10 cellular contexts compared by ENCODE assay signal in genomic region chrX:104310084-104310483, GRCh38. TPM values are rescaled to one million over a fixed set of nuclear protein-coding genes. Genes with fewer than 3 reads are reported as not detected.
A peak's percentile ranks its signal among the peaks of the same experiment; 100 is the strongest.
DNase-seq lines count a peak whose midpoint lies in the region; ATAC-seq and TF ChIP-seq lines count a peak whose summit lies in the region.
"Had no signal": no experiment of that assay in that cellular context is flagged by ENCODE, and none has a peak within 500 bp of the region (broad histone marks: within the 10 kb centered on the region; RNA-seq: fewer than 3 reads in every experiment).

No MANE protein-coding gene starts in this region.

- no peak overlapping the region for H2AFZ ChIP-seq in Karpas-422 (ENCODE audit: low read length)

- DNase-seq in AG20443 (ENCODE audit: low spot score): peak; percentile 29
- peak; percentile 42 for DNase-seq in Karpas-422
- DNase-seq in astrocyte of the cerebellum (ENCODE audit: low read depth): no peak
- no peak for DNase-seq in left lung
- no peak for DNase-seq in NCI-H146 treated with DMSO at 0.1 percent for 48 hours (lab: John Stamatoyannopoulos, UW; ENCODE audit: unreplicated experiment)
- DNase-seq in WTC11 (ENCODE audit: low spot score): no peak

- ATAC-seq in left lung (peak; percentile 51), GM21390 (IDR thresholded peaks at IDR 0.05; ENCODE audit: unreplicated experiment) (no peak), GM18858 (IDR thresholded peaks at IDR 0.05; ENCODE audit: unreplicated experiment) (no peak), WTC11 (no peak)

- H3K27me3 Mint-ChIP-seq in WTC11 (ENCODE audit: low read depth): no peaks in the 10 kb centered on the region
- H3K27me3 Mint-ChIP-seq: dendritic cell treated with granulocyte-macrophage colony-stimulating factor and Interleukin-4, amounts not matched to agents 40 ng/mL and 50 ng/mL, for 4 days had no signal

- H3K4me1 Mint-ChIP-seq in WTC11: peaks cover 11% of the 10 kb centered on the region

- H4K20me1 ChIP-seq in Karpas-422 (ENCODE audit: insufficient read depth, low read depth, low read length): no peaks in the 10 kb centered on the region

- H3K27ac ChIP-seq in Karpas-422 (ENCODE audit: low read length): no peak overlapping the region
- H3K27ac ChIP-seq in left lung: no peak overlapping the region

- H3K9me3 Mint-ChIP-seq in WTC11: no peaks in the 10 kb centered on the region
- H3K9me3 Mint-ChIP-seq: dendritic cell treated with granulocyte-macrophage colony-stimulating factor and Interleukin-4, amounts not matched to agents 40 ng/mL and 50 ng/mL, for 4 days; T-helper 1 cell treated with Interleukin-12 subunit alpha and Interleukin-12 subunit beta and Interleukin-4 antibody, amounts not matched to agents 30 μg/mL and 1 μg/mL, for 36 hours had no signal

- H3K4me3 ChIP-seq in Karpas-422 (ENCODE audit: low read length) (no peak overlapping the region), astrocyte of the cerebellum (ENCODE audit: low read depth, low read length) (peak overlapping the region; percentile 21), left lung (no peak overlapping the region)

- no peaks in the 10 kb centered on the region for H3K79me2 ChIP-seq in Karpas-422 (ENCODE audit: low read length)

- H3K4me1 ChIP-seq in Karpas-422 (ENCODE audit: low read length) (no peaks in the 10 kb centered on the region), left lung (no peaks in the 10 kb centered on the region)

- H3K9me3 ChIP-seq in Karpas-422 (ENCODE audit: low read length) (no peaks in the 10 kb centered on the region), left lung (no peaks in the 10 kb centered on the region)

- no peak overlapping the region for H3K4me3 Mint-ChIP-seq in WTC11
- H3K4me3 Mint-ChIP-seq: dendritic cell treated with granulocyte-macrophage colony-stimulating factor and Interleukin-4, amounts not matched to agents 40 ng/mL and 50 ng/mL, for 4 days; T-helper 1 cell treated with Interleukin-12 subunit alpha and Interleukin-12 subunit beta and Interleukin-4 antibody, amounts not matched to agents 30 μg/mL and 1 μg/mL, for 36 hours had no signal

- H3K36me3 Mint-ChIP-seq in WTC11: no peaks in the 10 kb centered on the region

- no peak overlapping the region for H3K4me2 ChIP-seq in Karpas-422 (ENCODE audit: low read depth, low read length, poor library complexity, severe bottlenecking)

- H3K27ac Mint-ChIP-seq in WTC11: no peak overlapping the region
- H3K27ac Mint-ChIP-seq: dendritic cell treated with granulocyte-macrophage colony-stimulating factor and Interleukin-4, amounts not matched to agents 40 ng/mL and 50 ng/mL, for 4 days; T-helper 1 cell treated with Interleukin-12 subunit alpha and Interleukin-12 subunit beta and Interleukin-4 antibody, amounts not matched to agents 30 μg/mL and 1 μg/mL, for 36 hours had no signal

- POLR2A ChIA-PET in WTC11 (lab: Charles Lee): no interaction called here

- in situ Hi-C loops in astrocyte of the cerebellum (cut with HindIII; ENCODE audit: low sequenced_read_pairs): no loop called here

- CTCF ChIA-PET in WTC11 (lab: Charles Lee): no interaction called here

- intact Hi-C loops in left lung (cut with DNase I): no loop called here

- no peaks in the 10 kb centered on the region for H3K9me2 ChIP-seq in Karpas-422 (replicated peaks; ENCODE audit: insufficient read depth, low read length)

- TF ChIP-seq CTCF in astrocyte of the cerebellum (IDR thresholded peaks at IDR 0.05; ENCODE audit: low read depth, low read length, missing control alignments) (peak; percentile 40), left lung (IDR thresholded peaks at IDR 0.05) (no peak), WTC11 (IDR thresholded peaks at IDR 0.05) (no peak)

- no peaks in the 10 kb centered on the region for H3K36me3 ChIP-seq in Karpas-422 (ENCODE audit: insufficient read depth, low read length)
- H3K36me3 ChIP-seq in left lung: no peaks in the 10 kb centered on the region

- no peak overlapping the region for H3K9ac ChIP-seq in Karpas-422 (ENCODE audit: low read length)

- H3K27me3 ChIP-seq in Karpas-422 (ENCODE audit: low read length) (no peaks in the 10 kb centered on the region), left lung (no peaks in the 10 kb centered on the region)

TF ChIP-seq in WTC11, 78 proteins besides CTCF, POLR2A, EP300 and RAD21:
- TF ChIP-seq SOX15 (CRISPR knock-in tag; IDR thresholded peaks at IDR 0.05): no peak
- no peak for TF ChIP-seq TEAD4 (CRISPR knock-in tag; IDR thresholded peaks at IDR 0.05)
- no peak for TF ChIP-seq ZNF317 (CRISPR knock-in tag; IDR thresholded peaks at IDR 0.05; ENCODE audit: borderline replicate concordance, low read depth)
- no peak for TF ChIP-seq ZNF416 (CRISPR knock-in tag; IDR thresholded peaks at IDR 0.05)
- TF ChIP-seq TP53 (CRISPR knock-in tag; IDR thresholded peaks at IDR 0.05): no peak
- no peak for TF ChIP-seq JAZF1 (CRISPR knock-in tag; IDR thresholded peaks at IDR 0.05)
- no peak for TF ChIP-seq TCF7 (CRISPR knock-in tag; IDR thresholded peaks at IDR 0.05; ENCODE audit: low read depth)
- no peak for TF ChIP-seq HMGA2 (CRISPR knock-in tag; IDR thresholded peaks at IDR 0.05)
- no peak for TF ChIP-seq ZNF138 (CRISPR knock-in tag; conservative IDR thresholded peaks at IDR 0.05)
- TF ChIP-seq RORB (CRISPR knock-in tag; IDR thresholded peaks at IDR 0.05): no peak

RNA-seq across cellular contexts. Expression of gene ESX1, which starts 55.4 kb away (rescaled TPM):
- total RNA-seq in Karpas-422 (2014; rRNA removed; shearing (Covaris generic); ENCODE audit: low replicate concordance): not detected in 2 replicates
- not detected for total RNA-seq in left lung
- total RNA-seq in WTC11 (2021): not detected in 3 replicates

Comparison
In these comparisons a context has a peak if more than half of its experiments do, and no peak if none do; other contexts are left out.
1. DNase-seq: peak in AG20443 (single experiment) and Karpas-422 (single experiment); none in astrocyte of the cerebellum (single experiment), left lung (0 of 2), NCI-H146 treated with DMSO at 0.1 percent for 48 hours (single experiment) and WTC11 (single experiment).